Comparison of ENCODE assay signal across 17 cellular contexts in genomic region chr2:84429328-84429727, GRCh38. TPM values are rescaled to one million over a fixed set of nuclear protein-coding genes. Genes with fewer than 3 reads are reported as not detected.
DNase-seq lines count a peak whose midpoint lies in the region; ATAC-seq and TF ChIP-seq lines count a peak whose summit lies in the region.
"Had no signal": no experiment of that assay in that cellular context is flagged by ENCODE, and none has a peak within 500 bp of the region (broad histone marks: within the 10 kb centered on the region; RNA-seq: fewer than 3 reads in every experiment).

No MANE protein-coding gene starts in this region.

- H3K36me3 ChIP-seq in left ventricle myocardium inferior (peaks cover 91% of the 10 kb centered on the region), subcutaneous abdominal adipose tissue (ENCODE audit: control insufficient read depth in 5 of 5, insufficient read depth in 5 of 5, low read length in 5 of 5) (peaks cover 52 to 81% (median 62%) of the 10 kb centered on the region in 5 donors)
- H3K36me3 ChIP-seq: BE2C had no signal

- TF ChIP-seq CTCF in left ventricle myocardium inferior (IDR thresholded peaks at IDR 0.05; ENCODE audit: borderline replicate concordance) = no peak

- H3K27ac ChIP-seq in left ventricle myocardium inferior (replicated peaks) (peak overlapping the region; percentile 1), subcutaneous abdominal adipose tissue (ENCODE audit: low read depth, low read length) (peak overlapping the region; percentile 20)

- peaks cover 13% of the 10 kb centered on the region for H3K4me1 Mint-ChIP-seq in T-helper 17 cell
- H3K4me1 Mint-ChIP-seq in effector memory CD8-positive, alpha-beta T cell (ENCODE audit: low read depth in 2 of 2) = peaks cover 6 to 16% of the 10 kb centered on the region in 2 donors

- in situ Hi-C loops in G401 (cut with HindIII; ENCODE audit: low sequenced_read_pairs) = no loop called here

- intact Hi-C loops in left ventricle myocardium inferior (cut with micrococcal nuclease) (no loop called here), Right ventricle myocardium superior (cut with DNase I) (no loop called here)

- DNase-seq in left ventricle myocardium inferior (no peak), Right ventricle myocardium superior (no peak), T-helper 17 cell (no peak), G401 (ENCODE audit: low spot score) (no peak)
- DNase-seq in effector memory CD8-positive, alpha-beta T cell = no peak
- DNase-seq: ACHN; BE2C; C1 segment of cervical spinal cord; Caco-2; CD4-positive, alpha-beta T cell; GDM1; H9; KBM-7 had no signal

- H3K9ac ChIP-seq in subcutaneous abdominal adipose tissue (ENCODE audit: low read length in 5 of 5) = no peak overlapping the region

- no peaks in the 10 kb centered on the region for H3K27me3 Mint-ChIP-seq in T-helper 17 cell
- no peaks in the 10 kb centered on the region for H3K27me3 Mint-ChIP-seq in effector memory CD8-positive, alpha-beta T cell
- H3K27me3 Mint-ChIP-seq: CD4-positive, alpha-beta T cell; IgD-negative memory B cell had no signal

- H3K9me3 ChIP-seq in left ventricle myocardium inferior (replicated peaks) (no peaks in the 10 kb centered on the region), T-helper 17 cell (ENCODE audit: control insufficient read depth, low read length, poor library complexity, severe bottlenecking) (no peaks in the 10 kb centered on the region), subcutaneous abdominal adipose tissue (ENCODE audit: control insufficient read depth in 5 of 5, low read length in 5 of 5) (no peaks in the 10 kb centered on the region)
- H3K9me3 ChIP-seq: BE2C, Caco-2 had no signal

- H3K27ac Mint-ChIP-seq in T-helper 17 cell = peak overlapping the region; percentile 16
- peak overlapping the region; percentile 2 to 85 for H3K27ac Mint-ChIP-seq in effector memory CD8-positive, alpha-beta T cell
- H3K27ac Mint-ChIP-seq: H9 had no signal

- ATAC-seq in Right ventricle myocardium superior (ENCODE audit: poor library complexity) (no peak), T-helper 17 cell (no peak), HG02610 (IDR thresholded peaks at IDR 0.05; ENCODE audit: unreplicated experiment) (no peak)
- no peak for ATAC-seq in effector memory CD8-positive, alpha-beta T cell (replicated peaks)
- ATAC-seq: HepG2 had no signal

- no peaks in the 10 kb centered on the region for H3K9me3 Mint-ChIP-seq in effector memory CD8-positive, alpha-beta T cell
- H3K9me3 Mint-ChIP-seq: CD4-positive, alpha-beta T cell; H9; IgD-negative memory B cell had no signal

- peaks cover 12% of the 10 kb centered on the region for H3K36me3 Mint-ChIP-seq in T-helper 17 cell (ENCODE audit: low read depth)
- H3K36me3 Mint-ChIP-seq in effector memory CD8-positive, alpha-beta T cell (ENCODE audit: insufficient read depth) = peaks cover 40% of the 10 kb centered on the region
- H3K36me3 Mint-ChIP-seq: IgD-negative memory B cell had no signal

- H3K4me3 ChIP-seq in left ventricle myocardium inferior = no peak overlapping the region
- no peak overlapping the region for H3K4me3 ChIP-seq in subcutaneous abdominal adipose tissue (ENCODE audit: low read depth in 1 of 5, low read length in 5 of 5)

- H3K4me1 ChIP-seq in left ventricle myocardium inferior = peaks cover 23% of the 10 kb centered on the region
- H3K4me1 ChIP-seq in subcutaneous abdominal adipose tissue (ENCODE audit: control insufficient read depth in 5 of 5, insufficient read depth in 5 of 5, low read length in 5 of 5) = peaks cover 0 to 38% (median 21%) of the 10 kb centered on the region in 5 donors
- H3K4me1 ChIP-seq: BE2C, Caco-2 had no signal

- no peak overlapping the region for H3K4me3 Mint-ChIP-seq in T-helper 17 cell
- no peak overlapping the region for H3K4me3 Mint-ChIP-seq in effector memory CD8-positive, alpha-beta T cell
- H3K4me3 Mint-ChIP-seq: CD4-positive, alpha-beta T cell; H9; IgD-negative memory B cell had no signal

- H3K27me3 ChIP-seq in left ventricle myocardium inferior (ENCODE audit: low read depth) (no peaks in the 10 kb centered on the region), subcutaneous abdominal adipose tissue (ENCODE audit: control insufficient read depth in 5 of 5, insufficient read depth in 4 of 5, low read length in 5 of 5) (no peaks in the 10 kb centered on the region)
- H3K27me3 ChIP-seq: BE2C had no signal

RNA-seq across cellular contexts. Expression of gene SUCLG1, which starts 29.8 kb away (rescaled TPM):
- total RNA-seq in left ventricle myocardium inferior (292 TPM), Right ventricle myocardium superior (312 TPM), T-helper 17 cell (10 to 100 TPM; 45.8 to 51.1 TPM)
- total RNA-seq in G401 (2014; rRNA removed; shearing (Covaris generic)) = 33.3 and 49.6 TPM in 2 replicates
